Comparison of ENCODE assay signal across 28 cellular contexts in genomic region chr17:31254654-31255053, GRCh38. TPM values are rescaled to one million over a fixed set of nuclear protein-coding genes. Genes with fewer than 3 reads are reported as not detected.
"Had no signal": no experiment of that assay in that cellular context is flagged by ENCODE, and none has a peak within 500 bp of the region (broad histone marks: within the 10 kb centered on the region; RNA-seq: fewer than 3 reads in every experiment).

No MANE protein-coding gene starts in this region.

- H3K4me3 Mint-ChIP-seq: natural killer cell; neural crest cell; stimulated activated naive CD8-positive, alpha-beta T cell treated with anti-CD3 and anti-CD28 coated beads, Interleukin-15, amount 100 ng/mL, for 72 hours had no signal

- H3K27ac Mint-ChIP-seq: natural killer cell; progenitor cell of endocrine pancreas; stimulated activated naive CD8-positive, alpha-beta T cell treated with anti-CD3 and anti-CD28 coated beads, Interleukin-15, amount 100 ng/mL, for 72 hours had no signal

- H3K27me3 Mint-ChIP-seq: progenitor cell of endocrine pancreas; stimulated activated naive CD8-positive, alpha-beta T cell treated with anti-CD3 and anti-CD28 coated beads, Interleukin-15, amount 100 ng/mL, for 72 hours had no signal

- H3K4me2 ChIP-seq: smooth muscle cell had no signal

- H3K9me3 Mint-ChIP-seq: natural killer cell; neural crest cell; stimulated activated naive CD8-positive, alpha-beta T cell treated with anti-CD3 and anti-CD28 coated beads, Interleukin-15, amount 100 ng/mL, for 72 hours had no signal

- H3K4me1 Mint-ChIP-seq: neural crest cell; stimulated activated naive CD8-positive, alpha-beta T cell treated with anti-CD3 and anti-CD28 coated beads, Interleukin-15, amount 100 ng/mL, for 72 hours had no signal

- H3K9me3 ChIP-seq: gastrocnemius medialis, lower lobe of right lung, neutrophil, right lobe of liver, suprapubic skin, transverse colon, upper lobe of right lung, uterus had no signal

- H3K79me2 ChIP-seq: parathyroid adenoma had no signal

- H3K36me3 ChIP-seq: uterus had no signal

- ATAC-seq: esophagus mucosa; gastrocnemius medialis; left ventricle myocardium superior; lower lobe of right lung; natural killer cell; right lobe of liver; stimulated activated naive CD8-positive, alpha-beta T cell treated with anti-CD3 and anti-CD28 coated beads, Interleukin-15, amount 100 ng/mL, for 72 hours; upper lobe of right lung had no signal

- FAIRE-seq: keratinocyte had no signal

- H3K36me3 Mint-ChIP-seq: natural killer cell had no signal

- H3K9ac ChIP-seq: parathyroid adenoma had no signal

- H3K4me3 ChIP-seq: dorsolateral prefrontal cortex, gastrocnemius medialis, lower lobe of right lung, right lobe of liver, smooth muscle cell, suprapubic skin, transverse colon, upper lobe of right lung, uterus had no signal

- H3K4me1 ChIP-seq: lower lobe of right lung, right lobe of liver, upper lobe of right lung had no signal

- DNase-seq: dorsolateral prefrontal cortex; effector CD4-positive, alpha-beta T cell; foreskin fibroblast; gastrocnemius medialis; head of caudate nucleus; left ventricle myocardium superior; lower lobe of right lung; natural killer cell; right lobe of liver; stimulated activated CD4-positive, alpha-beta T cell treated with anti-CD3 and anti-CD28 coated beads, Interleukin-12 subunit alpha, Interleukin-12 subunit beta, amount 100 ng/mL, for 4 hours; stimulated activated CD4-positive, alpha-beta T cell treated with anti-CD3 and anti-CD28 coated beads, Interleukin-1b, Interleukin-23, amount 100 ng/mL, for 48 hours; stimulated activated CD4-positive, alpha-beta T cell treated with anti-CD3 and anti-CD28 coated beads, Interleukin-4, amount 100 ng/mL, for 1 hour; stimulated activated CD8-positive, alpha-beta memory T cell treated with anti-CD3 and anti-CD28 coated beads, Interleukin-4, amount 100 ng/mL, for 48 hours; stimulated activated naive CD4-positive, alpha-beta T cell; stimulated activated naive CD8-positive, alpha-beta T cell treated with anti-CD3 and anti-CD28 coated beads, Interleukin-15, amount 100 ng/mL, for 72 hours; transverse colon; upper lobe of right lung; uterus had no signal

- H3K27me3 ChIP-seq: dorsolateral prefrontal cortex, gastrocnemius medialis, neutrophil, right lobe of liver, suprapubic skin, transverse colon, upper lobe of right lung, uterus had no signal

- H2AFZ ChIP-seq: parathyroid adenoma had no signal

- H3K27ac ChIP-seq: dorsolateral prefrontal cortex, epithelial cell of prostate, gastrocnemius medialis, lower lobe of right lung, neutrophil, parathyroid adenoma, right lobe of liver, suprapubic skin, transverse colon, upper lobe of right lung, uterus had no signal

RNA-seq across cellular contexts. Expression of gene OMG, which starts 42.4 kb away (rescaled TPM):
- total RNA-seq: esophagus mucosa, gastrocnemius medialis, glomerular endothelial cell, neural crest cell, progenitor cell of endocrine pancreas, smooth muscle cell, suprapubic skin, transverse colon had no signal
- polyA plus RNA-seq: keratinocyte had no signal

RNA-seq across cellular contexts. Expression of gene EVI2B, which starts 59.2 kb away (rescaled TPM):
- total RNA-seq: neural crest cell, progenitor cell of endocrine pancreas, smooth muscle cell had no signal
- polyA plus RNA-seq: smooth muscle cell had no signal
